19 cellular contexts compared by ENCODE assay signal in the genomic region with DNA sequence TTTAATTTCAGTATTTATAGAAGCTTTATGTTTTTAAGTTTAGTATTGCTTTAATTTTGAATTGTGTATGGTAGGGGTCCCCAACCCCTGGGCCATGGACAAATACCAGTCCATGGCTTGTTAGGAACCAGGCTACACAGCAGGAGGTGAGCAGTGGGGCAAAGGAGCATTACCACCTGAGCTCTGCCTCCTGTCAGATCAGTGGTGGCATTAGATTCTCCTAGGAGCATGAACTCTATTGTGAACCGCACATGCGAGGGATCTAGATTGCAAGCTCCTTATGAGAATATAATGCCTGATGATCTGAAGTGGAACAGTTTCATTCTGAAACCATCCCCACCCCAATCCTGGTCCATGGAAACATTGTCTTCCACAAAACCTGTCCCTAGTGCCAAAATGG. TPM values are rescaled to one million over a fixed set of nuclear protein-coding genes. Genes with fewer than 3 reads are reported as not detected.
DNase-seq lines count a peak whose midpoint lies in the region; ATAC-seq, FAIRE-seq and TF ChIP-seq lines count a peak whose summit lies in the region.
"Had no signal": no experiment of that assay in that cellular context is flagged by ENCODE, and none has a peak within 500 bp of the region (broad histone marks: within the 10 kb centered on the region; RNA-seq: fewer than 3 reads in every experiment).

No MANE protein-coding gene starts in this region.

- no peak overlapping the region for H3K14ac ChIP-seq in H9 (ENCODE audit: insufficient read depth, low read length)

- H4K91ac ChIP-seq in H9 (ENCODE audit: insufficient read length, low read depth, low read length) = no peak overlapping the region

- no peak for TF ChIP-seq EP300 in HepG2 (IDR thresholded peaks at IDR 0.05; ENCODE audit: low read depth in 2 of 2, low read length in 2 of 2)
- no peak for TF ChIP-seq EP300 in HepG2 (CRISPR knock-in tag; IDR thresholded peaks at IDR 0.05; ENCODE audit: borderline replicate concordance)

- H3K27ac ChIP-seq in C4-2B (peak overlapping the region; percentile 39; the same call in 1 of the 2 replicates), endodermal cell (ENCODE audit: low read depth, low read length) (no peak overlapping the region), HepG2 (ENCODE audit: extremely low read length, insufficient read depth, low read length) (no peak overlapping the region), upper lobe of right lung (no peak overlapping the region), foreskin keratinocyte (no peak overlapping the region), H9 (ENCODE audit: insufficient read length, low read depth, low read length) (no peak overlapping the region)

- 98 to 100% methylated on average over 2 of the region's 2 CpGs for WGBS in endodermal cell (ENCODE audit: insufficient coverage in 1 of 2, insufficient read length in 1 of 2), 2 experiments
- 34% methylated on average over 2 of the region's 2 CpGs for WGBS in HepG2 (ENCODE audit: low lambda C conversion rate)
- WGBS in H9 (ENCODE audit: extremely low coverage, insufficient read length, low lambda C conversion rate) = no CpG with 5 or more reads among the region's 2 CpGs

- no peak overlapping the region for H3K56ac ChIP-seq in H9 (ENCODE audit: insufficient read length, low read depth, low read length)

- peaks cover 3% of the 10 kb centered on the region for H3K36me3 ChIP-seq in endodermal cell (ENCODE audit: control insufficient read depth, insufficient read depth, low read length)
- 0 out of 5 replicates have a peak, but pooled peaks cover 0 to 14% of the 10 kb centered on the region in 2 experiments for H3K36me3 ChIP-seq in HepG2 (replicated peaks in 1 of 2; ENCODE audit: control insufficient read depth in 1 of 2, insufficient read depth in 2 of 2, low read length in 2 of 2)
- H3K36me3 ChIP-seq in upper lobe of right lung = no peaks in the 10 kb centered on the region

- H3K4me1 Mint-ChIP-seq in endodermal cell = peaks cover 32% of the 10 kb centered on the region
- H3K4me1 Mint-ChIP-seq in WTC11 = peaks cover 6% of the 10 kb centered on the region; the same call in 1 of the 2 replicates
- H3K4me1 Mint-ChIP-seq in H9 = peaks cover under 1 to 7% of the 10 kb centered on the region in 2 experiments
- H3K4me1 Mint-ChIP-seq: CD14-positive monocyte; CD4-positive, alpha-beta memory T cell had no signal

- H3K79me2 ChIP-seq in HepG2 (ENCODE audit: insufficient read depth, low read length) (peaks cover 53% of the 10 kb centered on the region), H9 (ENCODE audit: insufficient read depth, low read length) (no peaks in the 10 kb centered on the region)

- H3K4ac ChIP-seq in H9 (ENCODE audit: low read depth, low read length) = no peak overlapping the region

- H3K4me3 Mint-ChIP-seq in endodermal cell = peak overlapping the region; percentile 52
- H3K4me3 Mint-ChIP-seq in WTC11 = no peak overlapping the region
- H3K4me3 Mint-ChIP-seq in H9 = no peak overlapping the region
- H3K4me3 Mint-ChIP-seq: CD14-positive monocyte; CD4-positive, alpha-beta memory T cell had no signal

- POLR2A ChIA-PET in HepG2 (lab: Yijun Ruan, JAX) (interaction anchor here (1.4 to 2.4 kb wide), 2 partner anchors 12 kb away, joined by 4 to 6 read pairs; no protein-coding TSS in a partner anchor), WTC11 (lab: Charles Lee) (no interaction called here)

- CTCF ChIA-PET in HepG2 (lab: Yijun Ruan, JAX; ENCODE audit: low intra/inter-chr PET ratio, low total read pairs) = no interaction called here
- CTCF ChIA-PET in WTC11 (lab: Charles Lee) = interaction anchor here (1.6 to 4.0 kb wide), 4 partner anchors 11 to 318 kb away, joined by 4 to 27 read pairs (median 8); no protein-coding TSS in a partner anchor

- no peaks in the 10 kb centered on the region for H3K23me2 ChIP-seq in H9 (ENCODE audit: insufficient read length, low read depth, low read length, poor library complexity, severe bottlenecking)

- no peak for TF ChIP-seq POLR2A in HepG2 (IDR thresholded peaks at IDR 0.05; ENCODE audit: insufficient read depth in 1 of 2, low read depth in 2 of 2, low read length in 2 of 2)

- H3K36me3 Mint-ChIP-seq in endodermal cell (ENCODE audit: low read depth) (peaks cover 15% of the 10 kb centered on the region), WTC11 (no peaks in the 10 kb centered on the region), H9 (ENCODE audit: insufficient read depth in 1 of 3, low read depth in 3 of 3) (no peaks in the 10 kb centered on the region)
- H3K36me3 Mint-ChIP-seq: CD4-positive, alpha-beta memory T cell had no signal

- H3K4me1 ChIP-seq in endodermal cell (ENCODE audit: control insufficient read depth, insufficient read depth, low read length) = peaks cover 18% of the 10 kb centered on the region
- H3K4me1 ChIP-seq in HepG2 (ENCODE audit: insufficient read depth, low read length) = peaks cover 42% of the 10 kb centered on the region
- no peaks in the 10 kb centered on the region for H3K4me1 ChIP-seq in upper lobe of right lung
- no peaks in the 10 kb centered on the region for H3K4me1 ChIP-seq in foreskin keratinocyte
- H3K4me1 ChIP-seq in H9 (ENCODE audit: insufficient read depth, low read length) = no peaks in the 10 kb centered on the region; the same call in 1 of the 2 replicates

- H4K20me1 ChIP-seq in HepG2 (ENCODE audit: insufficient read depth, low read length) (peaks cover 20% of the 10 kb centered on the region), H9 (ENCODE audit: control insufficient read depth, insufficient read depth, insufficient read length) (no peaks in the 10 kb centered on the region)

- no peaks in the 10 kb centered on the region for H3K9me3 ChIP-seq in endodermal cell (ENCODE audit: control insufficient read depth, low read length)
- H3K9me3 ChIP-seq in HepG2 (ENCODE audit: low read length) = no peaks in the 10 kb centered on the region
- H3K9me3 ChIP-seq in upper lobe of right lung = no peaks in the 10 kb centered on the region
- no peaks in the 10 kb centered on the region for H3K9me3 ChIP-seq in H9 (ENCODE audit: control insufficient read depth, low read depth, low read length)

- no peak overlapping the region for H2BK5ac ChIP-seq in H9 (ENCODE audit: insufficient read length, low read length)

- H3K27me3 Mint-ChIP-seq in endodermal cell (ENCODE audit: insufficient read depth) (peaks cover 2% of the 10 kb centered on the region), WTC11 (ENCODE audit: low read depth) (no peaks in the 10 kb centered on the region), H9 (ENCODE audit: low read depth) (no peaks in the 10 kb centered on the region; the same call in 1 of the 2 replicates)

- H2AK5ac ChIP-seq in H9 (ENCODE audit: insufficient read length, low read length) = no peak overlapping the region

- in situ Hi-C loops in HepG2 (cut with HindIII; ENCODE audit: extremely low pct_ligation_motif_present, low pct_unique_long_range_greater_than_20kb) = no loop called here

- H3K9ac ChIP-seq in endodermal cell (ENCODE audit: extremely low read depth, low read length, poor library complexity, severe bottlenecking) (no peak overlapping the region), HepG2 (ENCODE audit: insufficient read depth, low read depth, low read length) (peak overlapping the region; percentile 58; the same call in 1 of the 2 replicates), H9 (ENCODE audit: extremely low read depth, insufficient read length, low read length) (no peak overlapping the region)

- TF ChIP-seq CTCF in C4-2B (conservative IDR thresholded peaks at IDR 0.05) (no peak), endodermal cell (conservative IDR thresholded peaks at IDR 0.05) (no peak), HepG2 (CRISPR knock-in tag; IDR thresholded peaks at IDR 0.05) (no peak), upper lobe of right lung (IDR thresholded peaks at IDR 0.05) (no peak), foreskin keratinocyte (conservative IDR thresholded peaks at IDR 0.05) (no peak), WTC11 (IDR thresholded peaks at IDR 0.05) (no peak), H9 (conservative IDR thresholded peaks at IDR 0.05) (no peak)

- no peak overlapping the region for H2BK15ac ChIP-seq in H9 (ENCODE audit: low read depth, low read length)

- no peak for TF ChIP-seq RAD21 in HepG2 (CRISPR knock-in tag; IDR thresholded peaks at IDR 0.05)

- H3K23ac ChIP-seq in H9 (ENCODE audit: insufficient read length, low read depth, low read length) = no peak overlapping the region

- H3K4me3 ChIP-seq in endodermal cell (ENCODE audit: low read length) (peak overlapping the region; percentile 82), HepG2 (replicated peaks in 1 of 3; ENCODE audit: insufficient read depth in 1 of 3, low read depth in 2 of 3, low read length in 3 of 3) (peak overlapping the region; percentile 50 to 95 (median 72)), upper lobe of right lung (peak overlapping the region; percentile 23)
- H3K4me3 ChIP-seq: K562 had no signal

- H3K27ac Mint-ChIP-seq in endodermal cell (no peak overlapping the region), WTC11 (no peak overlapping the region), H9 (no peak overlapping the region)
- H3K27ac Mint-ChIP-seq: CD14-positive monocyte; CD4-positive, alpha-beta memory T cell had no signal

- no peak overlapping the region for H4K8ac ChIP-seq in H9 (replicated peaks; ENCODE audit: insufficient read length, low read depth, low read length)

- peak overlapping the region; percentile 95 for H3K4me2 ChIP-seq in HepG2 (ENCODE audit: low read depth, low read length)
- H3K4me2 ChIP-seq in H9 (ENCODE audit: insufficient read depth, insufficient read length, low read length) = no peak overlapping the region

- peak; percentile 40 for DNase-seq in endodermal cell
- no peak for DNase-seq in HepG2 (ENCODE audit: low spot score)
- DNase-seq in upper lobe of right lung = no peak
- no peak for DNase-seq in foreskin keratinocyte
- no peak for DNase-seq in WTC11 (ENCODE audit: low spot score)
- DNase-seq in H9 = no peak
- DNase-seq: AML-193; CD4-positive, alpha-beta memory T cell; DMS153; DMS79; GDM1; GOT3; H7 had no signal

- H3K9me3 Mint-ChIP-seq in endodermal cell (no peaks in the 10 kb centered on the region), WTC11 (no peaks in the 10 kb centered on the region), H9 (no peaks in the 10 kb centered on the region)
- H3K9me3 Mint-ChIP-seq: CD4-positive, alpha-beta memory T cell had no signal

- H2AFZ ChIP-seq in HepG2 (ENCODE audit: low read length) (no peak overlapping the region), H9 (ENCODE audit: low read length) (no peak overlapping the region)

- no peak overlapping the region for H2BK20ac ChIP-seq in H9 (ENCODE audit: low read depth, low read length, poor library complexity, severe bottlenecking)

- no peak overlapping the region for H4K5ac ChIP-seq in H9 (ENCODE audit: insufficient read length, low read depth, low read length)

- FAIRE-seq in HepG2 (lab: Jason Lieb, UNC) = no peak
- FAIRE-seq: A204.1, GM12892, GM18507, K562 had no signal

- no peak overlapping the region for H2BK12ac ChIP-seq in H9 (ENCODE audit: insufficient read length, low read depth, low read length)

- H3K27me3 ChIP-seq in endodermal cell (ENCODE audit: control insufficient read depth, insufficient read depth, low read length, poor library complexity, severe bottlenecking) (no peaks in the 10 kb centered on the region), HepG2 (ENCODE audit: control insufficient read depth in 1 of 2, insufficient read depth in 2 of 2, low read length in 2 of 2) (no peaks in the 10 kb centered on the region), upper lobe of right lung (no peaks in the 10 kb centered on the region), foreskin keratinocyte (no peaks in the 10 kb centered on the region), H9 (ENCODE audit: insufficient read depth, low read length) (no peaks in the 10 kb centered on the region)

- ATAC-seq in HepG2 = peak; percentile 53
- ATAC-seq in upper lobe of right lung = no peak
- no peak for ATAC-seq in foreskin keratinocyte
- ATAC-seq in WTC11 = no peak
- ATAC-seq: K562 had no signal

- no peaks in the 10 kb centered on the region for H3K79me1 ChIP-seq in H9 (ENCODE audit: insufficient read depth, low read depth, low read length, poor library complexity, severe bottlenecking)

- no peak overlapping the region for H3T11ph ChIP-seq in H9 (ENCODE audit: low read length)

- no peak overlapping the region for H2BK120ac ChIP-seq in H9 (ENCODE audit: low read depth, low read length, poor library complexity, severe bottlenecking)

- no peak overlapping the region for H3K18ac ChIP-seq in H9 (ENCODE audit: insufficient read length, low read depth, low read length)

- BruUV-seq in HepG2 (replicated peaks; lab: Mats Ljungman, UMichigan) = no TSS peak

- intact Hi-C loops in HepG2 (cut with micrococcal nuclease; ENCODE audit: unreplicated experiment) (no loop called here), upper lobe of right lung (cut with DNase I) (no loop called here)

RNA-seq across cellular contexts. Expression of a gene that starts 1.9 kb away (rescaled TPM):
- 10 to 100 TPM; 59.5 to 96.6 TPM for total RNA-seq in endodermal cell
- 9.7 TPM for polyA plus RNA-seq in endodermal cell (2013, experiment 1 of 2)
- 10.1 TPM for polyA plus RNA-seq in endodermal cell (2013, experiment 2 of 2)
- 29.8 and 57.6 TPM in 2 replicates for total RNA-seq in HepG2 (2016; rRNA removed; fragmentation: Illumina TruSeq; extraction: Trizol)
- 5.8 and 7.1 TPM in 2 replicates for total RNA-seq in HepG2 (2016; cell fraction: cytosol; rRNA removed; fragmentation: Illumina TruSeq; extraction: Trizol; ENCODE audit: low read depth)
- 28.2 and 56.6 TPM in 2 replicates for total RNA-seq in HepG2 (2016; cell fraction: insoluble cytoplasmic fraction; rRNA removed; fragmentation: Illumina TruSeq; extraction: Trizol)
- total RNA-seq in HepG2 (2016; cell fraction: membrane; rRNA removed; fragmentation: Illumina TruSeq; extraction: Trizol) = 5.7 and 8.3 TPM in 2 replicates
- 61.5 and 74.8 TPM in 2 replicates for total RNA-seq in HepG2 (2016; cell fraction: nucleus; rRNA removed; fragmentation: Illumina TruSeq; extraction: Trizol)
- 192 and 242 TPM in 2 replicates for polyA plus RNA-seq in HepG2 (2011; rRNA removed)
- 79.8 and 172 TPM in 2 replicates for polyA plus RNA-seq in HepG2 (2011; cell fraction: cytosol; rRNA removed)
- polyA plus RNA-seq in HepG2 (2011; cell fraction: nucleus; rRNA removed) = 116 and 151 TPM in 2 replicates
- 82.5 and 211 TPM in 2 replicates for polyA plus RNA-seq in HepG2 (2012)
- polyA plus RNA-seq in HepG2 (2016; cell fraction: cytosol; fragmentation: Illumina TruSeq; extraction: Trizol; ENCODE audit: low read depth) = 1.4 and 1.8 TPM in 2 replicates
- 14.3 and 16.7 TPM in 2 replicates for polyA plus RNA-seq in HepG2 (2016; cell fraction: insoluble cytoplasmic fraction; fragmentation: Illumina TruSeq; extraction: Trizol; ENCODE audit: low read depth)
- 2.3 and 2.7 TPM in 2 replicates for polyA plus RNA-seq in HepG2 (2016; cell fraction: membrane; fragmentation: Illumina TruSeq; extraction: Trizol; ENCODE audit: low read depth)
- 55.2 and 57.5 TPM in 2 replicates for polyA plus RNA-seq in HepG2 (2016; cell fraction: nucleus; fragmentation: Illumina TruSeq; extraction: Trizol; ENCODE audit: insufficient read depth, low read depth)
- 1.5 and 59.8 TPM in 2 replicates for polyA minus RNA-seq in HepG2 (2011; rRNA and poly(A)+ RNA removed; ENCODE audit: low replicate concordance)
- 115 and 233 TPM in 2 replicates for polyA minus RNA-seq in HepG2 (2011; cell fraction: cytosol; rRNA and poly(A)+ RNA removed)
- 307 and 447 TPM in 2 replicates for polyA minus RNA-seq in HepG2 (2011; cell fraction: nucleus; rRNA and poly(A)+ RNA removed)
- 37.8 TPM for total RNA-seq in upper lobe of right lung
- 1.3 and 1.7 TPM in 2 replicates for total RNA-seq in foreskin keratinocyte
- polyA plus RNA-seq in foreskin keratinocyte = 0.69 and 0.75 TPM in 2 replicates
- 0.57 to 0.71 TPM (median 0.62 TPM) in 3 replicates for total RNA-seq in WTC11 (2021)
- 0.20 and 0.74 TPM in 2 replicates for total RNA-seq in H9 (2021)

RNA-seq across cellular contexts. Expression of a gene that starts 26.6 kb away (rescaled TPM):
- total RNA-seq in endodermal cell (10 to 100 TPM; 18.0 to 21.0 TPM), HepG2 (2016; rRNA removed; fragmentation: Illumina TruSeq; extraction: Trizol) (11.8 and 14.4 TPM in 2 replicates), upper lobe of right lung (20.3 TPM), foreskin keratinocyte (10.5 and 11.1 TPM in 2 replicates), WTC11 (2021) (13.2 to 14.2 TPM (median 13.3 TPM) in 3 replicates), H9 (2021) (11.6 and 14.2 TPM in 2 replicates)
- 23.7 TPM for polyA plus RNA-seq in endodermal cell (2013, experiment 1 of 2)
- 25.5 TPM for polyA plus RNA-seq in endodermal cell (2013, experiment 2 of 2)
- total RNA-seq in HepG2 (2016; cell fraction: cytosol; rRNA removed; fragmentation: Illumina TruSeq; extraction: Trizol; ENCODE audit: low read depth) = 4.7 and 4.8 TPM in 2 replicates
- total RNA-seq in HepG2 (2016; cell fraction: insoluble cytoplasmic fraction; rRNA removed; fragmentation: Illumina TruSeq; extraction: Trizol) = 10.7 and 14.1 TPM in 2 replicates
- total RNA-seq in HepG2 (2016; cell fraction: membrane; rRNA removed; fragmentation: Illumina TruSeq; extraction: Trizol) = 4.7 and 5.0 TPM in 2 replicates
- total RNA-seq in HepG2 (2016; cell fraction: nucleus; rRNA removed; fragmentation: Illumina TruSeq; extraction: Trizol) = 12.3 and 17.2 TPM in 2 replicates
- polyA plus RNA-seq in HepG2 (2011; rRNA removed) (6.1 and 7.5 TPM in 2 replicates), foreskin keratinocyte (3.2 and 3.8 TPM in 2 replicates)
- polyA plus RNA-seq in HepG2 (2011; cell fraction: cytosol; rRNA removed) = 4.1 and 4.2 TPM in 2 replicates
- polyA plus RNA-seq in HepG2 (2011; cell fraction: nucleus; rRNA removed) = 9.1 and 9.5 TPM in 2 replicates
- polyA plus RNA-seq in HepG2 (2012) = 6.3 and 8.4 TPM in 2 replicates
- polyA plus RNA-seq in HepG2 (2016; cell fraction: cytosol; fragmentation: Illumina TruSeq; extraction: Trizol; ENCODE audit: low read depth) = 0.28 and 0.37 TPM in 2 replicates
- polyA plus RNA-seq in HepG2 (2016; cell fraction: insoluble cytoplasmic fraction; fragmentation: Illumina TruSeq; extraction: Trizol; ENCODE audit: low read depth) = 10.8 and 10.9 TPM in 2 replicates
- polyA plus RNA-seq in HepG2 (2016; cell fraction: membrane; fragmentation: Illumina TruSeq; extraction: Trizol; ENCODE audit: low read depth) = 1.1 and 1.5 TPM in 2 replicates
- polyA plus RNA-seq in HepG2 (2016; cell fraction: nucleus; fragmentation: Illumina TruSeq; extraction: Trizol; ENCODE audit: insufficient read depth, low read depth) = 15.8 and 17.4 TPM in 2 replicates
- polyA minus RNA-seq in HepG2 (2011; rRNA and poly(A)+ RNA removed; ENCODE audit: low replicate concordance) = 7.3 and 10.6 TPM in 2 replicates
- polyA minus RNA-seq in HepG2 (2011; cell fraction: cytosol; rRNA and poly(A)+ RNA removed) = 6.8 TPM in 2 replicates
- polyA minus RNA-seq in HepG2 (2011; cell fraction: nucleus; rRNA and poly(A)+ RNA removed) = 22.9 and 30.5 TPM in 2 replicates

Comparison
In these comparisons a context has a peak if more than half of its experiments do, and no peak if none do; other contexts are left out.
1. H3K4me3 ChIP-seq: peak in every context shown above with its lines; median percentile 82 in endodermal cell; 72 in HepG2; 23 in upper lobe of right lung.